ENCODE assay signal across 8 cellular contexts in the genomic region with DNA sequence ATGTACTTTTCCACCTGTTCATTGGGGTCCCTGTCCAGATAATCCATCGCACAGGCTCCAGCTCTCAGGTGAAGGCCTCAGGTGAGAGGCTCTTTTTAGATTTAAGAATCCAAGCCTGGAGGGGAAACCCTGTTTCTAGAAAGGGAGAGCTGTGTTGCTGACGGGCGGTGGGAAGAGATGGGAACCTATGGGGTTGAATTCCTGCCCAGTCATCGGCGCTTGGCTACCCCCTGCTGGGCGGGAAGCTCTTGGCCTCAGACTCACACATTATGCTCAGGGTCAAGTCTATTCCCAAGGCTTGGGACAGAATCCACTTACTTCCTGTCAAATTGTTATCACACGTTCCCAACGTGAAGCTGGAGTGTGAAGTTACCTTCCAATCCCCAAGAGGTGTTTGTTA.
DNase-seq lines count a peak whose midpoint lies in the region; ATAC-seq and TF ChIP-seq lines count a peak whose summit lies in the region.

No MANE protein-coding gene starts in this region.

- peak; percentile 83 for TF ChIP-seq CTCF in cardiac fibroblast (IDR thresholded peaks at IDR 0.05; ENCODE audit: low read depth, low read length)

- no peak overlapping the region for H3K27ac Mint-ChIP-seq in naive thymus-derived CD8-positive, alpha-beta T cell

- H3K4me1 ChIP-seq in mucosa of stomach (ENCODE audit: control insufficient read depth, insufficient read depth, low read length), result peaks cover 25% of the 10 kb centered on the region

- H3K9ac ChIP-seq in mucosa of stomach (ENCODE audit: low read length), result peak overlapping the region; percentile 23

- DNase-seq in EH (ENCODE audit: low read depth), result peak; percentile 62
- peak; percentile 70 for DNase-seq in NCI-H146 (lab: John Stamatoyannopoulos, UW)
- DNase-seq in cardiac fibroblast (ENCODE audit: low read depth in 2 of 2), result peak; percentile 73 to 79
- no peak for DNase-seq in activated CD4-positive, alpha-beta T cell treated with anti-CD3 and anti-CD28 coated beads for 48 hours
- DNase-seq in naive thymus-derived CD8-positive, alpha-beta T cell, result no peak
- DNase-seq in stimulated activated CD4-positive, alpha-beta T cell treated with anti-CD3 and anti-CD28 coated beads, Interleukin-2, amount 100 ng/mL, for 48 hours, result no peak

- ATAC-seq in GM18519 (IDR thresholded peaks at IDR 0.05; ENCODE audit: low FRiP score, unreplicated experiment), result no peak
- no peak for ATAC-seq in naive thymus-derived CD8-positive, alpha-beta T cell

- H3K9me3 Mint-ChIP-seq in naive thymus-derived CD8-positive, alpha-beta T cell, result peaks cover 0 to 16% (median 9%) of the 10 kb centered on the region in 9 donors

- no peaks in the 10 kb centered on the region for H3K27me3 ChIP-seq in mucosa of stomach (ENCODE audit: control insufficient read depth, insufficient read depth, low read length)

- no peaks in the 10 kb centered on the region for H3K9me3 ChIP-seq in mucosa of stomach (ENCODE audit: control insufficient read depth, low read length)

- POLR2A ChIA-PET in naive thymus-derived CD8-positive, alpha-beta T cell (lab: Charles Lee), result no interaction called here

- H3K4me3 Mint-ChIP-seq in naive thymus-derived CD8-positive, alpha-beta T cell, result no peak overlapping the region

- H3K4me1 Mint-ChIP-seq in naive thymus-derived CD8-positive, alpha-beta T cell, result peaks cover 0 to 2% (median 0%) of the 10 kb centered on the region in 4 donors

- no peaks in the 10 kb centered on the region for H3K36me3 ChIP-seq in mucosa of stomach (ENCODE audit: control insufficient read depth, insufficient read depth, low read length)

- no peak overlapping the region for H3K4me3 ChIP-seq in cardiac fibroblast (replicated peaks in 1 of 2; ENCODE audit: low read depth in 2 of 2, low read length in 2 of 2)
- no peak overlapping the region for H3K4me3 ChIP-seq in mucosa of stomach (ENCODE audit: low read length)

- H3K36me3 Mint-ChIP-seq in naive thymus-derived CD8-positive, alpha-beta T cell, result peaks cover 0 to 9% (median 1%) of the 10 kb centered on the region in 3 donors

- peaks cover 1 to 20% (median 8%) of the 10 kb centered on the region in 5 donors for H3K27me3 Mint-ChIP-seq in naive thymus-derived CD8-positive, alpha-beta T cell

Comparison
In these comparisons a context has a peak if more than half of its experiments do, and no peak if none do; other contexts are left out.
1. DNase-seq: peak in EH (single experiment), NCI-H146 (single experiment) and cardiac fibroblast (2 of 2); none in activated CD4-positive, alpha-beta T cell treated with anti-CD3 and anti-CD28 coated beads for 48 hours (single experiment), naive thymus-derived CD8-positive, alpha-beta T cell (0 of 10) and stimulated activated CD4-positive, alpha-beta T cell treated with anti-CD3 and anti-CD28 coated beads, Interleukin-2, amount 100 ng/mL, for 48 hours (0 of 2).